8 cellular contexts compared by ENCODE assay signal in genomic region chr10:116850058-116850611, GRCh38. TPM values are rescaled to one million over a fixed set of nuclear protein-coding genes. Genes with fewer than 3 reads are reported as not detected.
DNase-seq lines count a peak whose midpoint lies in the region; ATAC-seq and TF ChIP-seq lines count a peak whose summit lies in the region.

No MANE protein-coding gene starts in this region.

- H3K36me3 Mint-ChIP-seq in effector memory CD8-positive, alpha-beta T cell (ENCODE audit: insufficient read depth): no peaks in the 10 kb centered on the region
- H3K36me3 Mint-ChIP-seq in T-helper 2 cell treated with Interferon-gamma antibody and Interleukin-4, amounts not matched to agents 5 μg/mL and 100 μg/mL, for 36 hours (ENCODE audit: low read depth): no peaks in the 10 kb centered on the region

- peak overlapping the region; percentile 71 for H3K4me3 ChIP-seq in H7 (ENCODE audit: insufficient read depth, low read depth, low read length)
- peak overlapping the region; percentile 62 to 72 for H3K4me3 ChIP-seq in ascending aorta
- H3K4me3 ChIP-seq in iPS-20b (ENCODE audit: low read length): peak overlapping the region; percentile 88
- peak overlapping the region in 6 of 8 donors; percentile 47 to 73 (median 52) for H3K4me3 ChIP-seq in spleen

- no peak for TF ChIP-seq POLR2A in spleen (IDR thresholded peaks at IDR 0.05)

- H3K36me3 ChIP-seq in H7 (replicated peaks; ENCODE audit: control insufficient read depth, insufficient read depth, low read length) (no peaks in the 10 kb centered on the region), ascending aorta (no peaks in the 10 kb centered on the region), iPS-20b (ENCODE audit: insufficient read depth, low read depth, low read length) (no peaks in the 10 kb centered on the region), spleen (no peaks in the 10 kb centered on the region)

- intact Hi-C loops in ascending aorta (cut with DNase I) (no loop called here), spleen (cut with DNase I; ENCODE audit: low total_unique reads) (no loop called here)

- H3K27ac Mint-ChIP-seq in effector memory CD8-positive, alpha-beta T cell: no peak overlapping the region
- no peak overlapping the region for H3K27ac Mint-ChIP-seq in T-helper 2 cell treated with Interferon-gamma antibody and Interleukin-4, amounts not matched to agents 5 μg/mL and 100 μg/mL, for 36 hours

- no peaks in the 10 kb centered on the region for H3K9me3 ChIP-seq in ascending aorta
- no peaks in the 10 kb centered on the region for H3K9me3 ChIP-seq in iPS-20b (ENCODE audit: insufficient read depth, low read depth, low read length)
- H3K9me3 ChIP-seq in spleen: no peaks in the 10 kb centered on the region

- no peak for ATAC-seq in effector memory CD8-positive, alpha-beta T cell (replicated peaks)
- no peak for ATAC-seq in GM21447 (IDR thresholded peaks at IDR 0.05; ENCODE audit: unreplicated experiment)

- peak; percentile 38 for DNase-seq in H7
- DNase-seq in ascending aorta (ENCODE audit: low spot score in 2 of 2): no peak
- DNase-seq in spleen: no peak
- no peak for DNase-seq in effector memory CD8-positive, alpha-beta T cell
- no peak for DNase-seq in NCI-H146 treated with DMSO at 0.1 percent for 48 hours (lab: John Stamatoyannopoulos, UW; ENCODE audit: unreplicated experiment)
- no peak for DNase-seq in T-helper 2 cell treated with Interferon-gamma antibody and Interleukin-4, amounts not matched to agents 5 μg/mL and 100 μg/mL, for 36 hours (ENCODE audit: low spot score)

- no peak overlapping the region for H3K27ac ChIP-seq in ascending aorta
- H3K27ac ChIP-seq in iPS-20b (ENCODE audit: low read length): no peak overlapping the region
- H3K27ac ChIP-seq in spleen: peak overlapping the region in 4 of 8 donors; percentile 52 to 84 (median 75)

- peak overlapping the region in 1 of 2 donors; percentile 27 for H3K4me3 Mint-ChIP-seq in effector memory CD8-positive, alpha-beta T cell
- no peak overlapping the region for H3K4me3 Mint-ChIP-seq in T-helper 2 cell treated with Interferon-gamma antibody and Interleukin-4, amounts not matched to agents 5 μg/mL and 100 μg/mL, for 36 hours

- 56 to 58% (median 57%) methylated on average over 10 of the region's 10 CpGs for WGBS in spleen, 5 donors

- no peaks in the 10 kb centered on the region for H3K4me1 Mint-ChIP-seq in effector memory CD8-positive, alpha-beta T cell (ENCODE audit: low read depth in 2 of 2)
- H3K4me1 Mint-ChIP-seq in T-helper 2 cell treated with Interferon-gamma antibody and Interleukin-4, amounts not matched to agents 5 μg/mL and 100 μg/mL, for 36 hours (ENCODE audit: low read depth): peaks cover 5% of the 10 kb centered on the region

- peak overlapping the region; percentile 91; the same call in 1 of the 2 replicates for H3K9ac ChIP-seq in iPS-20b (ENCODE audit: low read depth, low read length)

- TF ChIP-seq CTCF in ascending aorta (IDR thresholded peaks at IDR 0.05) (no peak), spleen (IDR thresholded peaks at IDR 0.05 in 8 of 11, conservative IDR thresholded peaks at IDR 0.05 in 3 of 11) (no peak)

- no peaks in the 10 kb centered on the region for H3K27me3 ChIP-seq in H7 (ENCODE audit: control insufficient read depth, insufficient read depth, low read length)
- no peaks in the 10 kb centered on the region for H3K27me3 ChIP-seq in ascending aorta
- peaks cover 34% of the 10 kb centered on the region for H3K27me3 ChIP-seq in iPS-20b (ENCODE audit: insufficient read depth, low read length)
- peaks cover 0 to 52% (median 21%) of the 10 kb centered on the region in 7 donors for H3K27me3 ChIP-seq in spleen (replicated peaks in 1 of 7)

- H3K27me3 Mint-ChIP-seq in effector memory CD8-positive, alpha-beta T cell: peaks cover 51 to 67% of the 10 kb centered on the region in 2 donors
- H3K27me3 Mint-ChIP-seq in T-helper 2 cell treated with Interferon-gamma antibody and Interleukin-4, amounts not matched to agents 5 μg/mL and 100 μg/mL, for 36 hours (ENCODE audit: low read depth): peaks cover 48% of the 10 kb centered on the region

- no peaks in the 10 kb centered on the region for H3K4me1 ChIP-seq in ascending aorta
- H3K4me1 ChIP-seq in iPS-20b (ENCODE audit: insufficient read depth, low read length): peaks cover 16% of the 10 kb centered on the region; the same call in 1 of the 2 replicates
- peaks cover 0 to 24% (median 10%) of the 10 kb centered on the region in 6 donors for H3K4me1 ChIP-seq in spleen

- no peaks in the 10 kb centered on the region for H3K9me3 Mint-ChIP-seq in effector memory CD8-positive, alpha-beta T cell
- H3K9me3 Mint-ChIP-seq in T-helper 2 cell treated with Interferon-gamma antibody and Interleukin-4, amounts not matched to agents 5 μg/mL and 100 μg/mL, for 36 hours: no peaks in the 10 kb centered on the region

RNA-seq across cellular contexts. Expression of gene ENO4, which starts 0.8 kb away (rescaled TPM):
- total RNA-seq in H7 (2014; rRNA removed; shearing (Covaris generic)): 0.94 and 1.9 TPM in 2 replicates
- total RNA-seq in ascending aorta (not detected), spleen (not detected)
- under 1 TPM in 2 of 3 donors, not detected in 1; 0.03 to 0.09 TPM for polyA plus RNA-seq in spleen
